ENCODE assay signal across 9 cellular contexts in genomic region chr1:111515291-111516007, GRCh38. TPM values are rescaled to one million over a fixed set of nuclear protein-coding genes. Genes with fewer than 3 reads are reported as not detected.
DNase-seq lines count a peak whose midpoint lies in the region; ATAC-seq, FAIRE-seq and TF ChIP-seq lines count a peak whose summit lies in the region.
"Had no signal": no experiment of that assay in that cellular context is flagged by ENCODE, and none has a peak within 500 bp of the region (broad histone marks: within the 10 kb centered on the region; RNA-seq: fewer than 3 reads in every experiment).

No MANE protein-coding gene starts in this region.

- no peaks in the 10 kb centered on the region for H3K9me3 ChIP-seq in left lung
- H3K9me3 ChIP-seq in tibial artery, result no peaks in the 10 kb centered on the region

- DNase-seq in LHCN-M2 (ENCODE audit: low read depth), result peak; percentile 14
- peak; percentile 27 for DNase-seq in brain microvascular endothelial cell
- peak; percentile 63 to 92 for DNase-seq in left lung
- peak; percentile 74 to 84 for DNase-seq in tibial artery
- no peak for DNase-seq in foreskin melanocyte
- no peak for DNase-seq in RCC 7860 (ENCODE audit: low spot score)
- DNase-seq in NCI-H2196 (lab: John Stamatoyannopoulos, UW; ENCODE audit: unreplicated experiment), result no peak

- H3K36me3 ChIP-seq in brain microvascular endothelial cell (replicated peaks) (no peaks in the 10 kb centered on the region), left lung (no peaks in the 10 kb centered on the region), tibial artery (no peaks in the 10 kb centered on the region)

- TF ChIP-seq CTCF in brain microvascular endothelial cell (IDR thresholded peaks at IDR 0.05; ENCODE audit: low read depth, low read length, missing control alignments) (no peak), left lung (IDR thresholded peaks at IDR 0.05) (no peak), tibial artery (IDR thresholded peaks at IDR 0.05) (no peak)

- H3K4me3 ChIP-seq in brain microvascular endothelial cell (ENCODE audit: low read depth, low read length), result peak overlapping the region; percentile 48
- peak overlapping the region; percentile 20 to 45 for H3K4me3 ChIP-seq in left lung
- H3K4me3 ChIP-seq in tibial artery, result peak overlapping the region; percentile 41 to 47

- H3K27me3 ChIP-seq in brain microvascular endothelial cell (replicated peaks) (no peaks in the 10 kb centered on the region), left lung (no peaks in the 10 kb centered on the region), tibial artery (no peaks in the 10 kb centered on the region)

- no peak for FAIRE-seq in RCC 7860 (lab: Jason Lieb, UNC)

- in situ Hi-C loops in brain microvascular endothelial cell (cut with HindIII; ENCODE audit: low pct_ligation_motif_present, low sequenced_read_pairs), result no loop called here

- H3K4me1 ChIP-seq in left lung, result peaks cover 24 to 58% of the 10 kb centered on the region in 2 donors
- peaks cover 0 to 32% (median 18%) of the 10 kb centered on the region in 4 donors for H3K4me1 ChIP-seq in tibial artery

- intact Hi-C loops in left lung (cut with DNase I) (no loop called here), tibial artery (cut with DNase I; ENCODE audit: low total_unique reads) (no loop called here)

- peak; percentile 24 for ATAC-seq in GM18498 (IDR thresholded peaks at IDR 0.05; ENCODE audit: unreplicated experiment)
- peak; percentile 60 for ATAC-seq in left lung

- no peak overlapping the region for H3K27ac ChIP-seq in brain microvascular endothelial cell
- H3K27ac ChIP-seq in left lung, result peak overlapping the region; percentile 70 to 91
- peak overlapping the region; percentile 74 to 81 for H3K27ac ChIP-seq in tibial artery

RNA-seq across cellular contexts. Expression of gene ADORA3, which starts 12.0 kb away (rescaled TPM):
- total RNA-seq in LHCN-M2 (2014; rRNA removed) (not detected in 2 replicates), left lung (10 to 100 TPM; 10.8 to 11.0 TPM)
- not detected for polyA plus RNA-seq in LHCN-M2 (2012)
- total RNA-seq: pulmonary artery endothelial cell had no signal

RNA-seq across cellular contexts. Expression of gene TMIGD3, which starts 12.0 kb away (rescaled TPM):
- total RNA-seq in LHCN-M2 (2014; rRNA removed) (not detected in 2 replicates), left lung (10 to 100 TPM in 1 of 2 donors, 1 to 10 TPM in 1; 9.0 to 27.0 TPM)
- polyA plus RNA-seq in LHCN-M2 (2012), result not detected
- total RNA-seq: pulmonary artery endothelial cell had no signal

RNA-seq across cellular contexts. Expression of gene C1orf162, which starts 41.7 kb away (rescaled TPM):
- total RNA-seq in LHCN-M2 (2014; rRNA removed) (0.13 and 0.69 TPM in 2 replicates), left lung (10 to 100 TPM; 29.7 to 94.0 TPM)
- polyA plus RNA-seq in LHCN-M2 (2012), result 0.05 TPM

Comparison
In these comparisons a context has a peak if more than half of its experiments do, and no peak if none do; other contexts are left out.
1. DNase-seq: peak in LHCN-M2 (single experiment), brain microvascular endothelial cell (single experiment), left lung (2 of 2) and tibial artery (2 of 2); none in foreskin melanocyte (single experiment), RCC 7860 (single experiment) and NCI-H2196 (single experiment).
2. RNA of gene ADORA3, which starts 12.0 kb away (total RNA-seq): 10.8 to 11.0 TPM in left lung; not detected in LHCN-M2; every median in the first group is over 10 times any median in the second.
3. RNA of gene TMIGD3, which starts 12.0 kb away (total RNA-seq): 9.0 to 27.0 TPM in left lung; not detected in LHCN-M2; every median in the first group is over 10 times any median in the second.
4. RNA of gene C1orf162, which starts 41.7 kb away (total RNA-seq): 29.7 to 94.0 TPM in left lung; 0.13 to 0.69 TPM in LHCN-M2; every median in the first group is over 10 times any median in the second.
5. Peak in every context shown above with its lines, with median percentiles within 50 percentile points of each other: H3K4me3 ChIP-seq.